Comparison of ENCODE assay signal across 1 cellular context in genomic region chr19:11797491-11797890, GRCh38.
TF ChIP-seq lines count a peak whose summit lies in the region.

No MANE protein-coding gene starts in this region.

TF ChIP-seq in PFSK-1, 5 proteins besides CTCF, POLR2A, EP300 and RAD21:
- TF ChIP-seq REST (IDR thresholded peaks at IDR 0.05; ENCODE audit: insufficient read depth in 1 of 2, low read depth in 2 of 2, low read length in 2 of 2) (no peak), FOXP2 (optimal IDR thresholded peaks at IDR 0.05; ENCODE audit: borderline replicate concordance, extremely low read depth, extremely low read length, insufficient read depth) (peak; percentile 32), POLR2AphosphoS5 (IDR thresholded peaks at IDR 0.05; ENCODE audit: low read depth, low read length) (no peak), TAF1 (IDR thresholded peaks at IDR 0.05; ENCODE audit: borderline replicate concordance, insufficient read depth, low read length) (no peak)
